ENCODE assay signal across 38 cellular contexts in genomic region chr11:14408612-14409011, GRCh38.
"Had no signal": no experiment of that assay in that cellular context is flagged by ENCODE, and none has a peak within 500 bp of the region (broad histone marks: within the 10 kb centered on the region; RNA-seq: fewer than 3 reads in every experiment).

No MANE protein-coding gene starts in this region.

- H3K27me3 ChIP-seq: ascending aorta, cardiac muscle cell had no signal

- H3K9me3 Mint-ChIP-seq: activated naive CD4-positive, alpha-beta T cell treated with anti-CD3 and anti-CD28 coated beads, Interleukin-2, amount 10 ng/mL, durations not matched to agents 7 days and 5 days; activated naive CD4-positive, alpha-beta T cell treated with anti-CD3 and anti-CD28 coated beads, Interleukin-2, amount 50 U/mL, for 24 hours; activated naive CD8-positive, alpha-beta T cell treated with anti-CD3 and anti-CD28 coated beads, Interleukin-2, amount 10 ng/mL, durations not matched to agents 7 days and 5 days; activated naive CD8-positive, alpha-beta T cell treated with anti-CD3 and anti-CD28 coated beads, Interleukin-2, amount 50 U/mL, for 24 hours; activated T-cell treated with anti-CD3 and anti-CD28 coated beads, Interleukin-2, amount 50 U/mL, for 24 hours; activated T-helper 2 cell treated with anti-CD3 and anti-CD28 coated beads, Interferon-gamma antibody, Interleukin-2, Interleukin-4, amounts not matched to agents 10 μg/mL and 5 μg/mL and 100 μg/mL, durations not matched to agents 14 hours and 24 hours and 36 hours; brain; central memory CD8-positive, alpha-beta T cell; T-helper 1 cell treated with Interleukin-12 subunit alpha and Interleukin-12 subunit beta and Interleukin-4 antibody, amounts not matched to agents 30 μg/mL and 1 μg/mL, for 36 hours; T-helper 2 cell treated with Interferon-gamma antibody and Interleukin-4, amounts not matched to agents 5 μg/mL and 100 μg/mL, for 36 hours had no signal

- H3K36me3 ChIP-seq: ascending aorta, cardiac muscle cell, WERI-Rb-1 had no signal

- H3K27me3 Mint-ChIP-seq: activated CD4-positive, alpha-beta memory T cell treated with anti-CD3 and anti-CD28 coated beads, Interleukin-2, amount 10 ng/mL, durations not matched to agents 7 days and 5 days; activated CD4-positive, alpha-beta T cell treated with anti-CD3 and anti-CD28 coated beads for 36 hours; activated CD4-positive, alpha-beta T cell treated with anti-CD3 and anti-CD28 coated beads, Interleukin-2, amount 10 ng/mL, durations not matched to agents 7 days and 5 days; activated CD8-positive, alpha-beta memory T cell treated with anti-CD3 and anti-CD28 coated beads, Interleukin-2, amount 10 ng/mL, durations not matched to agents 7 days and 5 days; activated naive CD4-positive, alpha-beta T cell treated with anti-CD3 and anti-CD28 coated beads, Interleukin-2, amount 10 ng/mL, durations not matched to agents 7 days and 5 days; activated naive CD4-positive, alpha-beta T cell treated with anti-CD3 and anti-CD28 coated beads, Interleukin-2, amount 50 U/mL, for 24 hours; activated naive CD8-positive, alpha-beta T cell; activated naive CD8-positive, alpha-beta T cell treated with anti-CD3 and anti-CD28 coated beads, Interleukin-2, amount 10 ng/mL, durations not matched to agents 7 days and 5 days; activated naive CD8-positive, alpha-beta T cell treated with anti-CD3 and anti-CD28 coated beads, Interleukin-2, amount 50 U/mL, for 24 hours; activated T-cell treated with anti-CD3 and anti-CD28 coated beads, Interleukin-2, amount 50 U/mL, for 24 hours; brain; central memory CD8-positive, alpha-beta T cell had no signal

- H3K4me3 Mint-ChIP-seq: activated CD4-positive, alpha-beta memory T cell treated with anti-CD3 and anti-CD28 coated beads, Interleukin-2, amount 10 ng/mL, durations not matched to agents 7 days and 5 days; activated CD4-positive, alpha-beta T cell treated with anti-CD3 and anti-CD28 coated beads for 36 hours; activated CD4-positive, alpha-beta T cell treated with anti-CD3 and anti-CD28 coated beads, Interleukin-2, amount 10 ng/mL, durations not matched to agents 7 days and 5 days; activated CD8-positive, alpha-beta memory T cell treated with anti-CD3 and anti-CD28 coated beads, Interleukin-2, amount 10 ng/mL, durations not matched to agents 7 days and 5 days; activated CD8-positive, alpha-beta T cell treated with anti-CD3 and anti-CD28 coated beads, Interleukin-2, amount 10 ng/mL, durations not matched to agents 7 days and 5 days; activated naive CD4-positive, alpha-beta T cell treated with anti-CD3 and anti-CD28 coated beads, Interleukin-2, amount 10 ng/mL, durations not matched to agents 7 days and 5 days; activated naive CD4-positive, alpha-beta T cell treated with anti-CD3 and anti-CD28 coated beads, Interleukin-2, amount 50 U/mL, for 24 hours; activated naive CD8-positive, alpha-beta T cell; activated naive CD8-positive, alpha-beta T cell treated with anti-CD3 and anti-CD28 coated beads, Interleukin-2, amount 10 ng/mL, durations not matched to agents 7 days and 5 days; activated naive CD8-positive, alpha-beta T cell treated with anti-CD3 and anti-CD28 coated beads, Interleukin-2, amount 50 U/mL, for 24 hours; activated T-cell treated with anti-CD3 and anti-CD28 coated beads, Interleukin-2, amount 50 U/mL, for 24 hours; brain; central memory CD8-positive, alpha-beta T cell; T-helper 1 cell treated with Interleukin-12 subunit alpha and Interleukin-12 subunit beta and Interleukin-4 antibody, amounts not matched to agents 30 μg/mL and 1 μg/mL, for 36 hours; T-helper 2 cell treated with Interferon-gamma antibody and Interleukin-4, amounts not matched to agents 5 μg/mL and 100 μg/mL, for 36 hours; WTC11 had no signal

- H3K36me3 Mint-ChIP-seq: activated naive CD4-positive, alpha-beta T cell treated with anti-CD3 and anti-CD28 coated beads, Interleukin-2, amount 50 U/mL, for 24 hours; activated naive CD8-positive, alpha-beta T cell; brain had no signal

- H3K4me3 ChIP-seq: ascending aorta, cardiac muscle cell had no signal

- ATAC-seq: activated CD4-positive, alpha-beta T cell treated with anti-CD3 and anti-CD28 coated beads for 36 hours; activated CD4-positive, CD25-positive, alpha-beta regulatory T cell treated with anti-CD3 and anti-CD28 coated beads, Interleukin-2, amount 50 U/mL, for 24 hours; activated CD8-positive, alpha-beta memory T cell treated with anti-CD3 and anti-CD28 coated beads, Interleukin-2, amount 10 ng/mL, durations not matched to agents 7 days and 5 days; activated CD8-positive, alpha-beta T cell treated with anti-CD3 and anti-CD28 coated beads, Interleukin-2, amount 10 ng/mL, durations not matched to agents 7 days and 5 days; activated naive CD8-positive, alpha-beta T cell treated with anti-CD3 and anti-CD28 coated beads, Interleukin-2, amount 50 U/mL, for 24 hours; WTC11 had no signal

- H3K27ac ChIP-seq: ascending aorta, cardiac muscle cell, WERI-Rb-1 had no signal

- H3K27ac Mint-ChIP-seq: activated CD4-positive, alpha-beta memory T cell treated with anti-CD3 and anti-CD28 coated beads, Interleukin-2, amount 10 ng/mL, durations not matched to agents 7 days and 5 days; activated CD4-positive, alpha-beta T cell treated with anti-CD3 and anti-CD28 coated beads for 36 hours; activated CD4-positive, alpha-beta T cell treated with anti-CD3 and anti-CD28 coated beads, Interleukin-2, amount 10 ng/mL, durations not matched to agents 7 days and 5 days; activated CD8-positive, alpha-beta memory T cell treated with anti-CD3 and anti-CD28 coated beads, Interleukin-2, amount 10 ng/mL, durations not matched to agents 7 days and 5 days; activated naive CD4-positive, alpha-beta T cell treated with anti-CD3 and anti-CD28 coated beads, Interleukin-2, amount 10 ng/mL, durations not matched to agents 7 days and 5 days; activated naive CD4-positive, alpha-beta T cell treated with anti-CD3 and anti-CD28 coated beads, Interleukin-2, amount 50 U/mL, for 24 hours; activated naive CD8-positive, alpha-beta T cell; activated naive CD8-positive, alpha-beta T cell treated with anti-CD3 and anti-CD28 coated beads, Interleukin-2, amount 10 ng/mL, durations not matched to agents 7 days and 5 days; activated naive CD8-positive, alpha-beta T cell treated with anti-CD3 and anti-CD28 coated beads, Interleukin-2, amount 50 U/mL, for 24 hours; activated T-cell treated with anti-CD3 and anti-CD28 coated beads, Interleukin-2, amount 50 U/mL, for 24 hours; activated T-helper 2 cell treated with anti-CD3 and anti-CD28 coated beads, Interferon-gamma antibody, Interleukin-2, Interleukin-4, amounts not matched to agents 10 μg/mL and 5 μg/mL and 100 μg/mL, durations not matched to agents 14 hours and 24 hours and 36 hours; brain; T-helper 1 cell treated with Interleukin-12 subunit alpha and Interleukin-12 subunit beta and Interleukin-4 antibody, amounts not matched to agents 30 μg/mL and 1 μg/mL, for 36 hours; T-helper 2 cell treated with Interferon-gamma antibody and Interleukin-4, amounts not matched to agents 5 μg/mL and 100 μg/mL, for 36 hours; WTC11 had no signal

- H3K9me3 ChIP-seq: ascending aorta had no signal

- FAIRE-seq: bronchial epithelial cell, colon had no signal

- DNase-seq: activated CD4-positive, alpha-beta memory T cell treated with anti-CD3 and anti-CD28 coated beads, Interleukin-2, amount 10 ng/mL, durations not matched to agents 7 days and 5 days; activated CD4-positive, alpha-beta T cell treated with anti-CD3 and anti-CD28 coated beads for 1 hour; activated CD4-positive, alpha-beta T cell treated with anti-CD3 and anti-CD28 coated beads for 36 hours; activated CD4-positive, alpha-beta T cell treated with anti-CD3 and anti-CD28 coated beads for 48 hours; activated CD4-positive, alpha-beta T cell treated with anti-CD3 and anti-CD28 coated beads, Interleukin-2, amount 10 ng/mL, durations not matched to agents 7 days and 5 days; activated CD4-positive, alpha-beta T cell treated with anti-CD3 and anti-CD28 coated beads, Interleukin-2, amount 50 U/mL, for 48 hours; activated CD4-positive, CD25-positive, alpha-beta regulatory T cell; activated CD8-positive, alpha-beta memory T cell treated with anti-CD3 and anti-CD28 coated beads for 24 hours; activated CD8-positive, alpha-beta memory T cell treated with anti-CD3 and anti-CD28 coated beads, Interleukin-2, amount 10 ng/mL, durations not matched to agents 7 days and 5 days; activated CD8-positive, alpha-beta memory T cell treated with anti-CD3 and anti-CD28 coated beads, Interleukin-2, amount 50 U/mL, for 48 hours; activated CD8-positive, alpha-beta T cell treated with anti-CD3 and anti-CD28 coated beads, Interleukin-2, amount 10 ng/mL, durations not matched to agents 7 days and 5 days; activated effector memory CD4-positive, alpha-beta T cell treated with Interleukin-2 at 50 U/mL for 16 hours; activated gamma-delta T cell; activated naive CD4-positive, alpha-beta T cell treated with anti-CD3 and anti-CD28 coated beads, Interleukin-2, amount 10 ng/mL, durations not matched to agents 7 days and 5 days; activated naive CD4-positive, alpha-beta T cell treated with Interleukin-2 at 50 U/mL for 16 hours; activated naive CD8-positive, alpha-beta T cell treated with anti-CD3 and anti-CD28 coated beads, Interleukin-2, amount 10 ng/mL, durations not matched to agents 7 days and 5 days; activated naive CD8-positive, alpha-beta T cell treated with anti-CD3 and anti-CD28 coated beads, Interleukin-2, amount 50 U/mL, for 24 hours; activated T-cell treated with anti-CD3 and anti-CD28 coated beads, Interleukin-2, amount 50 U/mL, for 24 hours; activated T-cell treated with anti-CD3 and anti-CD28 coated beads, Interleukin-2, amount 50 U/mL, for 48 hours; amygdala; anterior cingulate cortex; caudate nucleus; T-helper 2 cell; T-helper 9 cell; WERI-Rb-1 had no signal
